In genomic region chr12:71208053-71208685, GRCh38 we compare ENCODE assay signal across 22 cellular contexts. TPM values are rescaled to one million over a fixed set of nuclear protein-coding genes. Genes with fewer than 3 reads are reported as not detected.
DNase-seq lines count a peak whose midpoint lies in the region; ATAC-seq, FAIRE-seq and TF ChIP-seq lines count a peak whose summit lies in the region.
"Had no signal": no experiment of that assay in that cellular context is flagged by ENCODE, and none has a peak within 500 bp of the region (broad histone marks: within the 10 kb centered on the region; RNA-seq: fewer than 3 reads in every experiment).

No MANE protein-coding gene starts in this region.

- no peak overlapping the region for H3K4me3 Mint-ChIP-seq in effector memory CD8-positive, alpha-beta T cell
- H3K4me3 Mint-ChIP-seq: HFFc6 had no signal

- H2AFZ ChIP-seq in HCT116 (ENCODE audit: low read depth, low read length, poor library complexity, severe bottlenecking) = no peak overlapping the region
- H2AFZ ChIP-seq in PC-9 = no peak overlapping the region

- TF ChIP-seq POLR2A in HCT116 (IDR thresholded peaks at IDR 0.05; ENCODE audit: borderline replicate concordance, extremely low read depth, insufficient read depth, insufficient read length) = no peak

- no peaks in the 10 kb centered on the region for H4K20me1 ChIP-seq in HCT116 (ENCODE audit: insufficient read depth)
- H4K20me1 ChIP-seq in PC-9 (ENCODE audit: insufficient read depth) = no peaks in the 10 kb centered on the region

- POLR2A ChIA-PET in HCT116 (lab: Charles Lee) (no interaction called here), PC-9 (lab: Charles Lee; ENCODE audit: unreplicated experiment) (no interaction called here)

- H3K4me2 ChIP-seq in HCT116 (ENCODE audit: low read length) (no peak overlapping the region), PC-9 (no peak overlapping the region)

- H3K9me2 ChIP-seq in HCT116 (ENCODE audit: insufficient read depth) = no peaks in the 10 kb centered on the region
- H3K9me2 ChIP-seq in PC-9 (ENCODE audit: insufficient read depth) = no peaks in the 10 kb centered on the region

- no peak overlapping the region for H3K4me3 ChIP-seq in HCT116 (replicated peaks in 1 of 2; ENCODE audit: low read depth in 1 of 2, low read length in 2 of 2)
- H3K4me3 ChIP-seq in PC-9 = no peak overlapping the region
- H3K4me3 ChIP-seq: Peyer's patch had no signal

- no peak for TF ChIP-seq RAD21 in HCT116 (IDR thresholded peaks at IDR 0.05; ENCODE audit: low read depth)

- H3K27ac Mint-ChIP-seq in effector memory CD8-positive, alpha-beta T cell = no peak overlapping the region
- H3K27ac Mint-ChIP-seq: HFFc6 had no signal

- H3K27ac ChIP-seq in HCT116 (ENCODE audit: low read depth, low read length) (no peak overlapping the region), PC-9 (no peak overlapping the region)
- H3K27ac ChIP-seq: C4-2B, Peyer's patch had no signal

- CTCF ChIA-PET in HCT116 (lab: Charles Lee) = interaction anchor here (0.6 kb wide), 1 partner anchor 648 kb away, joined by 3 read pairs; no protein-coding TSS in a partner anchor
- CTCF ChIA-PET in PC-9 (lab: Charles Lee) = no interaction called here

- FAIRE-seq in islet of Langerhans (lab: Jason Lieb, UNC) = peak; percentile 92
- FAIRE-seq: G401.6 had no signal

- TF ChIP-seq CTCF in HCT116 (IDR thresholded peaks at IDR 0.05 in 2 of 3, conservative IDR thresholded peaks at IDR 0.05 in 1 of 3; ENCODE audit: borderline replicate concordance in 1 of 3, insufficient read depth in 1 of 3, low read depth in 2 of 3, low read length in 2 of 3) (no peak), PC-9 (conservative IDR thresholded peaks at IDR 0.05) (no peak)

- no TSS peak for BruUV-seq in HCT116 (replicated peaks; lab: Mats Ljungman, UMichigan)
- BruUV-seq in PC-9 (replicated peaks; lab: Mats Ljungman, UMichigan) = no TSS peak

- H3K27me3 ChIP-seq in HCT116 (ENCODE audit: insufficient read depth, low read length) = no peaks in the 10 kb centered on the region
- no peaks in the 10 kb centered on the region for H3K27me3 ChIP-seq in PC-9 (ENCODE audit: insufficient read depth, low read depth)
- H3K27me3 ChIP-seq: Peyer's patch had no signal

- no peaks in the 10 kb centered on the region for H3K27me3 Mint-ChIP-seq in effector memory CD8-positive, alpha-beta T cell

- H3K4me1 ChIP-seq in HCT116 (ENCODE audit: control insufficient read depth in 1 of 2, insufficient read depth in 2 of 2, low read length in 2 of 2) = no peaks in the 10 kb centered on the region
- H3K4me1 ChIP-seq in PC-9 (replicated peaks; ENCODE audit: insufficient read depth) = no peaks in the 10 kb centered on the region
- H3K4me1 ChIP-seq: Peyer's patch had no signal

- H3K9me3 ChIP-seq in HCT116 (ENCODE audit: control insufficient read depth in 1 of 2, insufficient read depth in 1 of 2, low read depth in 1 of 2, low read length in 2 of 2) = 0 out of 4 replicates have a peak, but pooled peaks cover 0 to 3% of the 10 kb centered on the region in 2 experiments
- 0 out of 2 replicates have a peak, but pooled peaks cover 5% of the 10 kb centered on the region for H3K9me3 ChIP-seq in PC-9 (ENCODE audit: insufficient read depth, low read depth)
- H3K9me3 ChIP-seq: Peyer's patch had no signal

- H3K36me3 ChIP-seq in HCT116 (ENCODE audit: control insufficient read depth in 1 of 2, insufficient read depth in 2 of 2, low read length in 2 of 2) (no peaks in the 10 kb centered on the region), PC-9 (ENCODE audit: low read depth) (no peaks in the 10 kb centered on the region)
- H3K36me3 ChIP-seq: Peyer's patch had no signal

- no peaks in the 10 kb centered on the region for H3K36me3 Mint-ChIP-seq in effector memory CD8-positive, alpha-beta T cell (ENCODE audit: insufficient read depth)

- H3K9ac ChIP-seq in HCT116 (ENCODE audit: low read length) = no peak overlapping the region

- ATAC-seq in HCT116 = no peak
- ATAC-seq in effector memory CD8-positive, alpha-beta T cell (replicated peaks) = no peak
- ATAC-seq: SK-N-SH treated with all-trans-retinoic acid at 6 μM for 48 hours had no signal

- no peaks in the 10 kb centered on the region for H3K4me1 Mint-ChIP-seq in effector memory CD8-positive, alpha-beta T cell (ENCODE audit: low read depth in 2 of 2)

- intact Hi-C loops in HCT116 (cut with micrococcal nuclease) (no loop called here), PC-9 (cut with micrococcal nuclease; ENCODE audit: unreplicated experiment) (no loop called here)

- H3K9me3 Mint-ChIP-seq in effector memory CD8-positive, alpha-beta T cell = peaks cover 0 to 6% of the 10 kb centered on the region in 2 donors

- no peaks in the 10 kb centered on the region for H3F3A ChIP-seq in PC-9 (ENCODE audit: insufficient read depth, low read depth)

- DNase-seq in NCI-H510A treated with DMSO at 0.1 percent for 48 hours (lab: John Stamatoyannopoulos, UW) = peak; percentile 14
- DNase-seq in NCI-H510A (lab: John Stamatoyannopoulos, UW) = no peak
- DNase-seq in HCT116 (ENCODE audit: low read depth, low spot score) = peak; percentile 7
- DNase-seq in RPMI7951 (ENCODE audit: low read depth) = peak; percentile 2
- no peak for DNase-seq in effector memory CD8-positive, alpha-beta T cell
- DNase-seq in middle frontal gyrus (ENCODE audit: extremely low spot score, low spot score) = no peak
- no peak for DNase-seq in PC-9
- DNase-seq: COR-L47, DMS79, GOT3, HFFc6, MM.1S, NCI-H1092 treated with DMSO at 0.1 percent for 48 hours, NCI-H226, NCI-H69, Peyer's patch, SHP77, T-helper 1 cell had no signal

- H3K79me2 ChIP-seq in HCT116 (ENCODE audit: insufficient read depth, low read length) (no peaks in the 10 kb centered on the region), PC-9 (ENCODE audit: low read depth) (no peaks in the 10 kb centered on the region)

- RAD21 ChIA-PET in HCT116 (lab: Charles Lee; ENCODE audit: low non-redundant PET in 1 of 2, low total read pairs in 2 of 2, uncharacterized antibody in 2 of 2, unreplicated experiment in 2 of 2) = no interaction called here

TF ChIP-seq in HCT116, 20 proteins besides CTCF, POLR2A, EP300 and RAD21:
- TF ChIP-seq ZFX (IDR thresholded peaks at IDR 0.05) (no peak), CBX3 (IDR thresholded peaks at IDR 0.05; ENCODE audit: low read depth) (peak; percentile 16; the same call in 1 of the 2 replicates), ATF3 (IDR thresholded peaks at IDR 0.05) (no peak), SRF (IDR thresholded peaks at IDR 0.05; ENCODE audit: low read depth) (no peak)

RNA-seq across cellular contexts. Expression of gene TSPAN8, which starts 50.4 kb away (rescaled TPM):
- total RNA-seq in HCT116 (2021; ENCODE audit: unreplicated experiment) = 0.76 TPM
- 0.12 TPM in 1 of 2 replicates, not detected in the other for polyA plus RNA-seq in HCT116 (2012)
- total RNA-seq in RPMI7951 (2014; rRNA removed; shearing (Covaris generic)) = not detected in 2 replicates
- total RNA-seq in PC-9 (2021) = 1.9 and 2.9 TPM in 2 replicates
- total RNA-seq: HFFc6 had no signal

Comparison
In these comparisons a context has a peak if more than half of its experiments do, and no peak if none do; other contexts are left out.
1. DNase-seq: peak in NCI-H510A treated with DMSO at 0.1 percent for 48 hours (single experiment), HCT116 (single experiment) and RPMI7951 (single experiment); none in NCI-H510A (single experiment), effector memory CD8-positive, alpha-beta T cell (0 of 3), middle frontal gyrus (single experiment) and PC-9 (0 of 2).